20 cellular contexts compared by ENCODE assay signal in genomic region chr7:25845341-25845923, GRCh38.
DNase-seq lines count a peak whose midpoint lies in the region; ATAC-seq lines count a peak whose summit lies in the region.
"Had no signal": no experiment of that assay in that cellular context is flagged by ENCODE, and none has a peak within 500 bp of the region (broad histone marks: within the 10 kb centered on the region; RNA-seq: fewer than 3 reads in every experiment).

No MANE protein-coding gene starts in this region.

- H3K27ac Mint-ChIP-seq in activated CD4-positive, alpha-beta memory T cell treated with anti-CD3 and anti-CD28 coated beads, Interleukin-2, amount 10 ng/mL, durations not matched to agents 7 days and 5 days, result no peak overlapping the region
- H3K27ac Mint-ChIP-seq in activated naive CD4-positive, alpha-beta T cell treated with anti-CD3 and anti-CD28 coated beads, Interleukin-2, amount 50 U/mL, for 72 hours, result no peak overlapping the region
- H3K27ac Mint-ChIP-seq: CD4-positive, alpha-beta memory T cell had no signal

- no peaks in the 10 kb centered on the region for H3K9me3 ChIP-seq in skeletal muscle tissue (ENCODE audit: control insufficient read depth in 3 of 3, low read length in 3 of 3)
- H3K9me3 ChIP-seq: MG63 had no signal

- CTCF ChIA-PET in activated CD4-positive, alpha-beta memory T cell treated with anti-CD3 and anti-CD28 coated beads, Interleukin-2, amount 10 ng/mL, durations not matched to agents 7 days and 5 days (lab: Charles Lee), result interaction anchor here (2.1 kb wide), 2 partner anchors 9 to 25 kb away, joined by 6 to 8 read pairs; no protein-coding TSS in a partner anchor

- no peaks in the 10 kb centered on the region for H3K36me3 Mint-ChIP-seq in activated CD4-positive, alpha-beta memory T cell treated with anti-CD3 and anti-CD28 coated beads, Interleukin-2, amount 10 ng/mL, durations not matched to agents 7 days and 5 days (ENCODE audit: low read depth)
- peaks cover 0 to 4% of the 10 kb centered on the region in 2 donors for H3K36me3 Mint-ChIP-seq in activated naive CD4-positive, alpha-beta T cell treated with anti-CD3 and anti-CD28 coated beads, Interleukin-2, amount 50 U/mL, for 72 hours
- H3K36me3 Mint-ChIP-seq: CD4-positive, alpha-beta memory T cell had no signal

- no peaks in the 10 kb centered on the region for H3K4me1 Mint-ChIP-seq in activated CD4-positive, alpha-beta memory T cell treated with anti-CD3 and anti-CD28 coated beads, Interleukin-2, amount 10 ng/mL, durations not matched to agents 7 days and 5 days
- H3K4me1 Mint-ChIP-seq: CD4-positive, alpha-beta memory T cell had no signal

- H3K4me3 ChIP-seq in skeletal muscle tissue (ENCODE audit: low read length in 3 of 3), result no peak overlapping the region
- H3K4me3 ChIP-seq: MG63 had no signal

- H3K27ac ChIP-seq in skeletal muscle tissue (ENCODE audit: low read depth, low read length), result peak overlapping the region; percentile 49

- H3K4me3 Mint-ChIP-seq in activated CD4-positive, alpha-beta memory T cell treated with anti-CD3 and anti-CD28 coated beads, Interleukin-2, amount 10 ng/mL, durations not matched to agents 7 days and 5 days, result no peak overlapping the region
- H3K4me3 Mint-ChIP-seq: activated T-cell treated with anti-CD3 and anti-CD28 coated beads, Interleukin-2, amount 50 U/mL, for 4 hours; CD4-positive, alpha-beta memory T cell had no signal

- H3K4me1 ChIP-seq in skeletal muscle tissue (ENCODE audit: control insufficient read depth in 3 of 3, insufficient read depth in 3 of 3, low read length in 3 of 3), result peaks cover 60 to 77% (median 61%) of the 10 kb centered on the region in 3 donors

- H3K9ac ChIP-seq in skeletal muscle tissue (ENCODE audit: low read depth in 1 of 3, low read length in 3 of 3), result no peak overlapping the region

- no peak for ATAC-seq in activated naive CD4-positive, alpha-beta T cell treated with anti-CD3 and anti-CD28 coated beads, Interleukin-2, amount 50 U/mL, for 72 hours
- ATAC-seq: activated T-cell treated with anti-CD3 and anti-CD28 coated beads, Interleukin-2, amount 50 U/mL, for 4 hours had no signal

- peaks cover 0 to 4% (median 0%) of the 10 kb centered on the region in 3 donors for H3K27me3 ChIP-seq in skeletal muscle tissue (ENCODE audit: control insufficient read depth in 3 of 3, insufficient read depth in 3 of 3, low read length in 3 of 3)
- H3K27me3 ChIP-seq: MG63 had no signal

- H3K27me3 Mint-ChIP-seq in activated CD4-positive, alpha-beta memory T cell treated with anti-CD3 and anti-CD28 coated beads, Interleukin-2, amount 10 ng/mL, durations not matched to agents 7 days and 5 days, result peaks cover 35% of the 10 kb centered on the region

- H3K9me3 Mint-ChIP-seq in activated CD4-positive, alpha-beta memory T cell treated with anti-CD3 and anti-CD28 coated beads, Interleukin-2, amount 10 ng/mL, durations not matched to agents 7 days and 5 days, result no peaks in the 10 kb centered on the region
- no peaks in the 10 kb centered on the region for H3K9me3 Mint-ChIP-seq in activated naive CD4-positive, alpha-beta T cell treated with anti-CD3 and anti-CD28 coated beads, Interleukin-2, amount 50 U/mL, for 72 hours
- H3K9me3 Mint-ChIP-seq: activated T-cell treated with anti-CD3 and anti-CD28 coated beads, Interleukin-2, amount 50 U/mL, for 4 hours; CD4-positive, alpha-beta memory T cell had no signal

- POLR2A ChIA-PET in activated CD4-positive, alpha-beta memory T cell treated with anti-CD3 and anti-CD28 coated beads, Interleukin-2, amount 10 ng/mL, durations not matched to agents 7 days and 5 days (lab: Charles Lee), result interaction anchor here (0.6 kb wide), 1 partner anchor 1397 kb away, joined by 3 read pairs; no protein-coding TSS in a partner anchor

- DNase-seq in DMS79 (lab: John Stamatoyannopoulos, UW), result peak; percentile 33
- peak; percentile 46 for DNase-seq in NCI-H1092 treated with DMSO at 0.1 percent for 48 hours (lab: John Stamatoyannopoulos, UW)
- peak; percentile 89 for DNase-seq in left kidney (ENCODE audit: low read depth, low spot score)
- no peak for DNase-seq in activated CD4-positive, alpha-beta memory T cell treated with anti-CD3 and anti-CD28 coated beads, Interleukin-2, amount 10 ng/mL, durations not matched to agents 7 days and 5 days
- no peak for DNase-seq in T-helper 1 cell
- no peak for DNase-seq in activated naive CD4-positive, alpha-beta T cell treated with anti-CD3 and anti-CD28 coated beads, Interleukin-2, amount 50 U/mL, for 72 hours (ENCODE audit: low spot score in 2 of 2)
- DNase-seq: activated CD4-positive, CD25-positive, alpha-beta regulatory T cell treated with anti-CD3 and anti-CD28 coated beads, Interleukin-2, amount 50 U/mL, for 72 hours; activated CD8-positive, alpha-beta memory T cell treated with anti-CD3 and anti-CD28 coated beads for 24 hours; activated naive CD4-positive, alpha-beta T cell treated with Interleukin-2 at 50 U/mL for 16 hours; activated T-cell treated with anti-CD3 and anti-CD28 coated beads, Interleukin-2, amount 50 U/mL, for 4 hours; amygdala; CD4-positive, alpha-beta memory T cell; cerebellar nuclear complex; effector CD4-positive, alpha-beta T cell; erythroblast; MG63; NCI-H1930; RPMI8226; stimulated activated CD4-positive, alpha-beta T cell treated with anti-CD3 and anti-CD28 coated beads, Interleukin-15, amount 100 ng/mL, for 24 hours had no signal

- no peaks in the 10 kb centered on the region for H3K36me3 ChIP-seq in skeletal muscle tissue (ENCODE audit: control insufficient read depth in 3 of 3, insufficient read depth in 3 of 3, low read length in 3 of 3)
- H3K36me3 ChIP-seq: MG63 had no signal

Comparison
In these comparisons a context has a peak if more than half of its experiments do, and no peak if none do; other contexts are left out.
1. DNase-seq: peak in DMS79 (single experiment), NCI-H1092 treated with DMSO at 0.1 percent for 48 hours (single experiment) and left kidney (single experiment); none in activated CD4-positive, alpha-beta memory T cell treated with anti-CD3 and anti-CD28 coated beads, Interleukin-2, amount 10 ng/mL, durations not matched to agents 7 days and 5 days (single experiment), T-helper 1 cell (0 of 5) and activated naive CD4-positive, alpha-beta T cell treated with anti-CD3 and anti-CD28 coated beads, Interleukin-2, amount 50 U/mL, for 72 hours (0 of 2).